ENCODE assay signal across 30 cellular contexts in genomic region chr2:191970867-191971266, GRCh38.
"Had no signal": no experiment of that assay in that cellular context is flagged by ENCODE, and none has a peak within 500 bp of the region (broad histone marks: within the 10 kb centered on the region; RNA-seq: fewer than 3 reads in every experiment).

No MANE protein-coding gene starts in this region.

- H3K27ac Mint-ChIP-seq: activated B cell treated with CpG ODN at 0.5 μM for 24 hours; activated CD8-positive, alpha-beta T cell treated with anti-CD3 and anti-CD28 coated beads for 36 hours; activated naive CD8-positive, alpha-beta T cell; activated T-helper 17 cell treated with anti-CD3 and anti-CD28 coated beads, Interleukin-2, amount 50 U/mL, for 72 hours; effector memory CD8-positive, alpha-beta T cell had no signal

- H3K4me3 Mint-ChIP-seq: activated B cell treated with CpG ODN at 0.5 μM for 24 hours; activated CD8-positive, alpha-beta T cell treated with anti-CD3 and anti-CD28 coated beads for 36 hours; activated naive CD8-positive, alpha-beta T cell; activated T-cell treated with anti-CD3 and anti-CD28 coated beads, Interleukin-2, amount 50 U/mL, for 4 hours; activated T-helper 17 cell treated with anti-CD3 and anti-CD28 coated beads, Interleukin-2, amount 50 U/mL, for 72 hours; central memory CD8-positive, alpha-beta T cell; effector memory CD8-positive, alpha-beta T cell had no signal

- ATAC-seq: activated CD4-positive, CD25-positive, alpha-beta regulatory T cell treated with anti-CD3 and anti-CD28 coated beads, Interleukin-2, amount 50 U/mL, for 24 hours; activated CD8-positive, alpha-beta T cell treated with anti-CD3 and anti-CD28 coated beads for 36 hours; activated T-cell treated with anti-CD3 and anti-CD28 coated beads, Interleukin-2, amount 50 U/mL, for 4 hours; activated T-helper 17 cell treated with anti-CD3 and anti-CD28 coated beads, Interleukin-2, amount 50 U/mL, for 72 hours; effector memory CD8-positive, alpha-beta T cell; foreskin keratinocyte; gastrocnemius medialis; heart left ventricle had no signal

- H3K4me1 Mint-ChIP-seq: activated B cell treated with CpG ODN at 0.5 μM for 24 hours; activated T-helper 17 cell treated with anti-CD3 and anti-CD28 coated beads, Interleukin-2, amount 50 U/mL, for 72 hours; central memory CD8-positive, alpha-beta T cell had no signal

- H3K36me3 Mint-ChIP-seq: activated naive CD8-positive, alpha-beta T cell had no signal

- DNase-seq: activated B cell treated with CpG ODN at 0.5 μM for 24 hours; activated CD4-positive, alpha-beta T cell treated with anti-CD3 and anti-CD28 coated beads for 48 hours; activated CD4-positive, alpha-beta T cell treated with anti-CD3 and anti-CD28 coated beads, Interleukin-2, amount 50 U/mL, for 1 hour; activated CD4-positive, alpha-beta T cell treated with anti-CD3 and anti-CD28 coated beads, Interleukin-2, amount 50 U/mL, for 48 hours; activated CD8-positive, alpha-beta memory T cell treated with anti-CD3 and anti-CD28 coated beads for 24 hours; activated CD8-positive, alpha-beta T cell treated with anti-CD3 and anti-CD28 coated beads for 36 hours; activated effector memory CD4-positive, alpha-beta T cell treated with Interleukin-2 at 50 U/mL for 16 hours; activated gamma-delta T cell treated with Interleukin-2 at 50 U/mL for 16 hours; activated naive CD4-positive, alpha-beta T cell treated with anti-CD3 and anti-CD28 coated beads, Interleukin-2, amount 50 U/mL, for 16 hours; activated naive CD4-positive, alpha-beta T cell treated with Interleukin-2 at 50 U/mL for 16 hours; activated T-cell treated with anti-CD3 and anti-CD28 coated beads, Interleukin-2, amount 50 U/mL, for 4 hours; amniotic stem cell; anterior cingulate cortex; brain microvascular endothelial cell; cortex of kidney; dermis blood vessel endothelial cell; effector CD4-positive, alpha-beta T cell; effector memory CD8-positive, alpha-beta T cell; erythroblast; foreskin keratinocyte; gastrocnemius medialis; glutamatergic neuron; heart left ventricle; T-helper 1 cell; T-helper 2 cell; WERI-Rb-1 had no signal

- H3K9me3 Mint-ChIP-seq: activated B cell treated with CpG ODN at 0.5 μM for 24 hours; activated CD8-positive, alpha-beta T cell treated with anti-CD3 and anti-CD28 coated beads for 36 hours; activated T-cell treated with anti-CD3 and anti-CD28 coated beads, Interleukin-2, amount 50 U/mL, for 4 hours; activated T-helper 17 cell treated with anti-CD3 and anti-CD28 coated beads, Interleukin-2, amount 50 U/mL, for 72 hours; central memory CD8-positive, alpha-beta T cell; effector memory CD8-positive, alpha-beta T cell had no signal
